1 cellular context compared by ENCODE assay signal in the genomic region with DNA sequence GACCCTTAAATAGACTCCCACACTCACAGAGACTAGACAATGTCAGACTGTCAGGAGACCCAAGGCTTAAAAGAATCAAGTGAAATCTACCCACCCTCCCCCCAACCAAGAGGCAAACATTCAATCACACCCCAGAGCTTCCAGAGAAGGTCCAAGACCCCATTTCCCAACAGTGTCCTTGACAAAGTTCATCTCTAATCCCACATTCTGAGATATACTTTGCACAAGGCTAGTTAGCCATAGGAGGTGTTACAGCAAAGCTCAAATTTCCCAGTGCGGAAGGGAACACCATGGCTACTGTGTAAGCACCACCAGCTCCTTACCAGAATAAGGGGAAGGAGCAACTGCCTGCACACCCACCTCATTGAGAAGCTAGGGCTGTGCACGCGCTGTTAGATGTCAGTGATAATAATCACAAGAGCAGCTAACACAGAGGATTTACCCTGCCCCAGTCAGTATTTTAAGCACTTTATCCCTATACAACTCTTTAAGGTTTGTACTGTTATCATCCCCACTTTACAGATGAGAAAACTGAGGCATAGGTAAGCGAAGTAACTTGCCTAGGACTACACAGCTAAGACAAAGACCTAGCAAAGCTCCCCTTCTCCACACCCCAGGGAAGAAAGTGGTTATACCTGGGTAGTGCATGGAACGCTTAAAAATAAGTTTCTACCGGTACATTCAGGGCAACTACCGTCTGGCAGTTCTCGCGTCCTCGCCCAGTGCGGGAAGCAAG.
TF ChIP-seq lines count a peak whose summit lies in the region.

No MANE protein-coding gene starts in this region.

TF ChIP-seq in HCT116, 20 proteins besides CTCF, POLR2A, EP300 and RAD21:
- TF ChIP-seq EZH2 (IDR thresholded peaks at IDR 0.05), result no peak
- TF ChIP-seq YY1 (IDR thresholded peaks at IDR 0.05; ENCODE audit: extremely low read depth, insufficient replicate concordance, low read depth, low read length), result no peak
- no peak for TF ChIP-seq ELF1 (IDR thresholded peaks at IDR 0.05; ENCODE audit: borderline replicate concordance, low read depth)
- no peak for TF ChIP-seq CEBPB (IDR thresholded peaks at IDR 0.05; ENCODE audit: low read depth)
- no peak; the same call in 1 of the 2 replicates for TF ChIP-seq CBX3 (IDR thresholded peaks at IDR 0.05; ENCODE audit: low read depth)
- TF ChIP-seq ZNF274 (IDR thresholded peaks at IDR 0.05; ENCODE audit: low read depth, low read length), result no peak
- no peak for TF ChIP-seq ZFX (IDR thresholded peaks at IDR 0.05)
- TF ChIP-seq EZH2phosphoT487 (IDR thresholded peaks at IDR 0.05; ENCODE audit: borderline replicate concordance), result no peak
- TF ChIP-seq TCF7L2 (IDR thresholded peaks at IDR 0.05; ENCODE audit: borderline replicate concordance, extremely low read depth, insufficient read depth, insufficient read length), result no peak
- TF ChIP-seq POLR2AphosphoS5 (IDR thresholded peaks at IDR 0.05; ENCODE audit: low read depth, low read length), result no peak
- TF ChIP-seq, protein P1, sequence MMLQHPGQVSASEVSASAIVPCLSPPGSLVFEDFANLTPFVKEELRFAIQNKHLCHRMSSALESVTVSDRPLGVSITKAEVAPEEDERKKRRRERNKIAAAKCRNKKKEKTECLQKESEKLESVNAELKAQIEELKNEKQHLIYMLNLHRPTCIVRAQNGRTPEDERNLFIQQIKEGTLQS (IDR thresholded peaks at IDR 0.05), result no peak
- no peak for TF ChIP-seq MAX (IDR thresholded peaks at IDR 0.05)
- no peak for TF ChIP-seq SRF (IDR thresholded peaks at IDR 0.05; ENCODE audit: low read depth)
- TF ChIP-seq EGR1 (IDR thresholded peaks at IDR 0.05; ENCODE audit: low read depth), result no peak
- no peak for TF ChIP-seq REST (IDR thresholded peaks at IDR 0.05; ENCODE audit: low read depth)
- TF ChIP-seq SIN3A (IDR thresholded peaks at IDR 0.05; ENCODE audit: low read depth), result no peak
